Comparison of ENCODE assay signal across 1 cellular context in the genomic region with DNA sequence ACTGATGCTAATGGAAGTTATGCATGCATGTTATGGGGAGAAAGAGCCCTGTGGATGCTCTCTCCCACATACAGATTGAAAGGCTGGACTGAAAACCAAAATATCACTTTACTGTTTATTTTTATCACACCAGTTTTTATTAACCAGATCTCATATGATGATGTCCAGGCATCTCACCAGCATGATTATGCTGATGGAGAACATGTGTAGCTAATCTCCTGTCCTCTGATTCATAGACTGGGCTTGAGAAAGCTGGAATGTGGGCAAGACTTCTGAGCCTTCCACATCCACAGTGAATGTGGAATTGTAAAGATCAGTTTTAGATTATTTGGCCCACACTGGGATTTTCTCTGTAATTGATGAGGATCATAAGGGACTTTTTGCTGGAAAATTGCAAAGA.
TF ChIP-seq lines count a peak whose summit lies in the region.

No MANE protein-coding gene starts in this region.

TF ChIP-seq in SK-N-SH, 30 proteins besides CTCF, POLR2A, EP300 and RAD21 (continued from another document):
- TF ChIP-seq NRF1 (IDR thresholded peaks at IDR 0.05; ENCODE audit: low read depth, low read length) (no peak), ELF1 (IDR thresholded peaks at IDR 0.05) (no peak), GATA2 (CRISPR knock-in tag; IDR thresholded peaks at IDR 0.05) (peak; percentile 64; the same call in 1 of the 2 replicates), GABPA (IDR thresholded peaks at IDR 0.05; ENCODE audit: low read depth) (no peak)
- TF ChIP-seq, protein P1, sequence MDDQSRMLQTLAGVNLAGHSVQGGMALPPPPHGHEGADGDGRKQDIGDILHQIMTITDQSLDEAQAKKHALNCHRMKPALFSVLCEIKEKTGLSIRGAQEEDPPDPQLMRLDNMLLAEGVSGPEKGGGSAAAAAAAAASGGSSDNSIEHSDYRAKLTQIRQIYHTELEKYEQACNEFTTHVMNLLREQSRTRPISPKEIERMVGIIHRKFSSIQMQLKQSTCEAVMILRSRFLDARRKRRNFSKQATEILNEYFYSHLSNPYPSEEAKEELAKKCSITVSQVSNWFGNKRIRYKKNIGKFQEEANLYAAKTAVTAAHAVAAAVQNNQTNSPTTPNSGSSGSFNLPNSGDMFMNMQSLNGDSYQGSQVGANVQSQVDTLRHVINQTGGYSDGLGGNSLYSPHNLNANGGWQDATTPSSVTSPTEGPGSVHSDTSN (IDR thresholded peaks at IDR 0.05): peak; percentile 57
